ENCODE assay signal across 1 cellular context in genomic region chr2:230416061-230416721, GRCh38.
TF ChIP-seq lines count a peak whose summit lies in the region.

Gene SP100, plus strand, starts transcription at chr2:230416201. Its CDS starts 96 bp downstream, at chr2:230416297.

TF ChIP-seq in H1, 55 proteins besides CTCF, POLR2A, EP300 and RAD21:
- TF ChIP-seq RFX5 (IDR thresholded peaks at IDR 0.05; ENCODE audit: borderline replicate concordance, low read depth, low read length) (no peak), CEBPB (IDR thresholded peaks at IDR 0.05; ENCODE audit: low read depth, low read length) (no peak), E2F6 (IDR thresholded peaks at IDR 0.05) (no peak), EZH2 (IDR thresholded peaks at IDR 0.05; ENCODE audit: low read depth, low read length, severe bottlenecking) (no peak), USF2 (IDR thresholded peaks at IDR 0.05; ENCODE audit: low read length) (no peak), BACH1 (IDR thresholded peaks at IDR 0.05; ENCODE audit: low read length) (no peak), ATF2 (IDR thresholded peaks at IDR 0.05; ENCODE audit: low read length) (no peak), JUND (IDR thresholded peaks at IDR 0.05; ENCODE audit: low read length) (no peak), TCF12 (IDR thresholded peaks at IDR 0.05; ENCODE audit: low read depth, low read length) (no peak), SP2 (IDR thresholded peaks at IDR 0.05; ENCODE audit: low read length) (no peak), KDM4A (IDR thresholded peaks at IDR 0.05; ENCODE audit: low read depth, low read length, severe bottlenecking) (no peak), MAX (IDR thresholded peaks at IDR 0.05) (no peak), CHD7 (IDR thresholded peaks at IDR 0.05; ENCODE audit: insufficient replicate concordance, low read length) (no peak)
